Comparison of ENCODE assay signal across 24 cellular contexts in the genomic region with DNA sequence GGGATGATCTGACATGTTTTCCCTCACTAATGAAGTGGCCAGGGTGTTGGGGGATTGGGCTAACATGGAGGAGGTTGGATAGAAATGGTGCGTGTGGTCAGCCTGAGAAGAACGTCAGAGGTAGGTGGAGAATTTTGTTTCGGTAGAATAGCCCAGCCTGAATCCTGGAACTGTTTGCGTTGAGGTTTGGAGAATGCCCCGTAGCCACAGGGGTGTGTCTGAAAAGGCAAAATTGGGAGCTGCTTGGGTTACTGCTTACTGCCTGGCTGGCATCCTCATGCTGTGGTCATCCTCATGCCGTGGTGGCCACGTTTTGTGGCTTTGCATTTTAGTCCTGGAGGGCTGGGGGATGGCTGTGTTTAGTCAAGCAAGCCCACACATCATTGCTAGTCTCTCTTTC.
A peak's percentile ranks its signal among the peaks of the same experiment; 100 is the strongest.
DNase-seq lines count a peak whose midpoint lies in the region; ATAC-seq, FAIRE-seq and TF ChIP-seq lines count a peak whose summit lies in the region.
"Had no signal": no experiment of that assay in that cellular context is flagged by ENCODE, and none has a peak within 500 bp of the region (broad histone marks: within the 10 kb centered on the region; RNA-seq: fewer than 3 reads in every experiment).

No MANE protein-coding gene starts in this region.

- FAIRE-seq in keratinocyte (lab: Jason Lieb, UNC): peak; percentile 74

- H3K36me3 ChIP-seq in left ventricle myocardium inferior (no peaks in the 10 kb centered on the region), keratinocyte (ENCODE audit: control insufficient read depth in 2 of 2, extremely low read depth in 1 of 2, insufficient read depth in 2 of 2, low read length in 2 of 2) (no peaks in the 10 kb centered on the region), mucosa of descending colon (ENCODE audit: low read depth) (no peaks in the 10 kb centered on the region)
- H3K36me3 ChIP-seq: ascending aorta, heart left ventricle, thyroid gland had no signal

- no peak for ATAC-seq in mucosa of descending colon
- ATAC-seq: activated T-cell treated with anti-CD3 and anti-CD28 coated beads, Interleukin-2, amount 50 U/mL, for 4 hours; left lobe of liver; Panc1 had no signal

- peak overlapping the region; percentile 95 for H3K4me2 ChIP-seq in keratinocyte (ENCODE audit: control insufficient read depth, extremely low read depth, insufficient read depth, low read depth, low read length)

- peak overlapping the region; percentile 51 for H2AFZ ChIP-seq in keratinocyte (ENCODE audit: control insufficient read depth, low read length)

- no peak for TF ChIP-seq CTCF in left ventricle myocardium inferior (IDR thresholded peaks at IDR 0.05; ENCODE audit: borderline replicate concordance)
- no peak for TF ChIP-seq CTCF in keratinocyte (optimal IDR thresholded peaks at IDR 0.05 in 1 of 3, IDR thresholded peaks at IDR 0.05 in 1 of 3, conservative IDR thresholded peaks at IDR 0.05 in 1 of 3; ENCODE audit: extremely low read depth in 1 of 3, insufficient read depth in 2 of 3, low read length in 3 of 3)
- TF ChIP-seq CTCF in GM10266 (IDR thresholded peaks at IDR 0.05; ENCODE audit: control insufficient read depth, insufficient read depth, low read depth, missing control alignments): no peak
- TF ChIP-seq CTCF in mucosa of descending colon (IDR thresholded peaks at IDR 0.05): no peak

- peak overlapping the region; percentile 81 for H3K9ac ChIP-seq in keratinocyte (ENCODE audit: control insufficient read depth, extremely low read depth, insufficient read depth, low read length)

- H3K27me3 ChIP-seq in left ventricle myocardium inferior (ENCODE audit: low read depth): no peaks in the 10 kb centered on the region
- H3K27me3 ChIP-seq in keratinocyte (ENCODE audit: control insufficient read depth, extremely low read depth, insufficient read depth, low read length): no peaks in the 10 kb centered on the region
- H3K27me3 ChIP-seq: ascending aorta, heart left ventricle, thyroid gland had no signal

- H3K9me3 ChIP-seq in left ventricle myocardium inferior (replicated peaks) (no peaks in the 10 kb centered on the region), keratinocyte (ENCODE audit: control insufficient read depth, low read depth, low read length) (no peaks in the 10 kb centered on the region), mucosa of descending colon (no peaks in the 10 kb centered on the region)
- H3K9me3 ChIP-seq: ascending aorta, heart left ventricle, thyroid gland had no signal

- no peaks in the 10 kb centered on the region for H4K20me1 ChIP-seq in keratinocyte (ENCODE audit: control insufficient read depth, extremely low read depth, insufficient read depth, low read length)

- H3K4me1 ChIP-seq in left ventricle myocardium inferior (peaks cover 65% of the 10 kb centered on the region), keratinocyte (ENCODE audit: control insufficient read depth, extremely low read depth, insufficient read depth, low read length) (peaks cover 64% of the 10 kb centered on the region), mucosa of descending colon (ENCODE audit: low read depth) (no peaks in the 10 kb centered on the region)
- H3K4me1 ChIP-seq: ascending aorta had no signal

- H3K4me3 ChIP-seq in left ventricle myocardium inferior: peak overlapping the region; percentile 14
- peak overlapping the region; percentile 29 to 71 (median 70) for H3K4me3 ChIP-seq in keratinocyte (ENCODE audit: control insufficient read depth in 2 of 3, extremely low read depth in 1 of 3, insufficient read depth in 2 of 3, low read depth in 1 of 3, low read length in 3 of 3)
- peak overlapping the region in 5 of 7 experiments; percentile 5 to 37 (median 18) for H3K4me3 ChIP-seq in skin epidermis
- H3K4me3 ChIP-seq in mucosa of descending colon: no peak overlapping the region
- H3K4me3 ChIP-seq: ascending aorta, thyroid gland had no signal

- DNase-seq in left ventricle myocardium inferior: no peak
- no peak for DNase-seq in cardiac septum (ENCODE audit: low spot score)
- DNase-seq in keratinocyte (ENCODE audit: low read depth, low spot score): no peak
- DNase-seq in GM10266 (ENCODE audit: extremely low spot score): no peak
- DNase-seq in NCI-H2081 (lab: John Stamatoyannopoulos, UW): no peak
- no peak for DNase-seq in mucosa of descending colon
- DNase-seq in SKM-1 treated with dmso at 0.1 percent for 144 hours (lab: John Stamatoyannopoulos, UW; ENCODE audit: unreplicated experiment): no peak
- DNase-seq: 8988T; activated naive CD4-positive, alpha-beta T cell treated with anti-CD3 and anti-CD28 coated beads, Interleukin-2, amount 10 ng/mL, durations not matched to agents 7 days and 5 days; activated T-cell treated with anti-CD3 and anti-CD28 coated beads, Interleukin-2, amount 50 U/mL, for 4 hours; COR-L47; effector CD8-positive, alpha-beta T cell; heart left ventricle; NCI-H1092 treated with DMSO at 0.1 percent for 48 hours; NCI-H2081 treated with DMSO at 0.1 percent for 48 hours; NCI-H510A; nucleus accumbens; stimulated activated CD8-positive, alpha-beta memory T cell treated with anti-CD3 and anti-CD28 coated beads, Interleukin-4, amount 100 ng/mL, for 48 hours; T-helper 2 cell; thyroid gland had no signal

- no peaks in the 10 kb centered on the region for H3K9me1 ChIP-seq in keratinocyte (ENCODE audit: control insufficient read depth, extremely low read depth, insufficient read depth, low read length)

- intact Hi-C loops in left ventricle myocardium inferior (cut with micrococcal nuclease): no loop called here
- intact Hi-C loops in cardiac septum (cut with DNase I): no loop called here
- intact Hi-C loops in mucosa of descending colon (cut with DNase I, micrococcal nuclease): no loop called here

- H3K27ac ChIP-seq in left ventricle myocardium inferior (replicated peaks): peak overlapping the region; percentile 32
- peak overlapping the region; percentile 80 for H3K27ac ChIP-seq in keratinocyte (ENCODE audit: control insufficient read depth, insufficient read depth, low read length)
- H3K27ac ChIP-seq in skin epidermis: peak overlapping the region in 16 of 21 experiments; percentile 24 to 80 (median 52)
- H3K27ac ChIP-seq: ascending aorta had no signal

- H3K79me2 ChIP-seq in keratinocyte (ENCODE audit: control insufficient read depth, insufficient read depth, low read length): peaks cover 9% of the 10 kb centered on the region

- dilution Hi-C loops in keratinocyte (cut with MboI; ENCODE audit: extremely low pct_ligation_motif_present, low sequenced_read_pairs): no loop called here
